In genomic region chr3:151268267-151269235, GRCh38 we compare ENCODE assay signal across 8 cellular contexts.
DNase-seq lines count a peak whose midpoint lies in the region; ATAC-seq and TF ChIP-seq lines count a peak whose summit lies in the region.

No MANE protein-coding gene starts in this region.

- peak; percentile 40 for DNase-seq in activated CD4-positive, alpha-beta T cell treated with anti-CD3 and anti-CD28 coated beads for 48 hours
- no peak for DNase-seq in activated CD4-positive, alpha-beta T cell treated with anti-CD3 and anti-CD28 coated beads, Interleukin-2, amount 50 U/mL, for 4 hours
- peak; percentile 62 for DNase-seq in activated CD8-positive, alpha-beta memory T cell treated with anti-CD3 and anti-CD28 coated beads, Interleukin-2, amount 50 U/mL, for 48 hours
- peak in 1 of 2 donors; percentile 66 for DNase-seq in stimulated activated effector memory CD8-positive, alpha-beta T cell treated with anti-CD3 and anti-CD28 coated beads, Interleukin-12 subunit alpha, Interleukin-12 subunit beta, amount 100 ng/mL, for 72 hours (ENCODE audit: low spot score in 2 of 2)
- DNase-seq in NOMO-1 (lab: John Stamatoyannopoulos, UW; ENCODE audit: unreplicated experiment in 2 of 2), result no peak
- DNase-seq in EL, result no peak
- no peak for DNase-seq in HEK293T (ENCODE audit: extremely low spot score)

- H3K4me3 Mint-ChIP-seq in stimulated activated effector memory CD8-positive, alpha-beta T cell treated with anti-CD3 and anti-CD28 coated beads, Interleukin-12 subunit alpha, Interleukin-12 subunit beta, amount 100 ng/mL, for 72 hours, result peak overlapping the region; percentile 54

- peak; percentile 63 for ATAC-seq in HG03064 (IDR thresholded peaks at IDR 0.05; ENCODE audit: low read depth, unreplicated experiment)
- peak; percentile 90 for ATAC-seq in stimulated activated effector memory CD8-positive, alpha-beta T cell treated with anti-CD3 and anti-CD28 coated beads, Interleukin-12 subunit alpha, Interleukin-12 subunit beta, amount 100 ng/mL, for 72 hours

- H3K36me3 Mint-ChIP-seq in stimulated activated effector memory CD8-positive, alpha-beta T cell treated with anti-CD3 and anti-CD28 coated beads, Interleukin-12 subunit alpha, Interleukin-12 subunit beta, amount 100 ng/mL, for 72 hours, result no peaks in the 10 kb centered on the region

- peaks cover 18% of the 10 kb centered on the region for H3K4me1 Mint-ChIP-seq in stimulated activated effector memory CD8-positive, alpha-beta T cell treated with anti-CD3 and anti-CD28 coated beads, Interleukin-12 subunit alpha, Interleukin-12 subunit beta, amount 100 ng/mL, for 72 hours

- H3K27ac Mint-ChIP-seq in stimulated activated effector memory CD8-positive, alpha-beta T cell treated with anti-CD3 and anti-CD28 coated beads, Interleukin-12 subunit alpha, Interleukin-12 subunit beta, amount 100 ng/mL, for 72 hours, result peak overlapping the region; percentile 89

- POLR2A ChIA-PET in HEK293T (lab: Yijun Ruan, JAX), result no interaction called here

- no peaks in the 10 kb centered on the region for H3K9me3 Mint-ChIP-seq in stimulated activated effector memory CD8-positive, alpha-beta T cell treated with anti-CD3 and anti-CD28 coated beads, Interleukin-12 subunit alpha, Interleukin-12 subunit beta, amount 100 ng/mL, for 72 hours

- CTCF ChIA-PET in HEK293T (lab: Yijun Ruan, JAX), result no interaction called here

TF ChIP-seq in HEK293T, 16 proteins besides CTCF, POLR2A, EP300 and RAD21:
- no peak for TF ChIP-seq PKNOX1 (IDR thresholded peaks at IDR 0.05)
- no peak for TF ChIP-seq SP1 (IDR thresholded peaks at IDR 0.05)
- no peak for TF ChIP-seq HDGF (IDR thresholded peaks at IDR 0.05; ENCODE audit: borderline replicate concordance)
- no peak for TF ChIP-seq FOXM1 (IDR thresholded peaks at IDR 0.05; ENCODE audit: borderline replicate concordance)
- no peak for TF ChIP-seq ELF4 (IDR thresholded peaks at IDR 0.05)
- no peak for TF ChIP-seq SUZ12 (IDR thresholded peaks at IDR 0.05)
- no peak for TF ChIP-seq FOXA1 (IDR thresholded peaks at IDR 0.05)
- no peak for TF ChIP-seq ARNT (IDR thresholded peaks at IDR 0.05)
- TF ChIP-seq BHLHE40 (IDR thresholded peaks at IDR 0.05; ENCODE audit: borderline replicate concordance), result no peak
- TF ChIP-seq NFRKB (IDR thresholded peaks at IDR 0.05), result no peak
- no peak for TF ChIP-seq LEF1 (IDR thresholded peaks at IDR 0.05; ENCODE audit: borderline replicate concordance)
- TF ChIP-seq TARDBP (IDR thresholded peaks at IDR 0.05), result no peak
- TF ChIP-seq CTBP1 (IDR thresholded peaks at IDR 0.05; ENCODE audit: borderline replicate concordance), result no peak
- no peak for TF ChIP-seq FOXK2 (IDR thresholded peaks at IDR 0.05)
- TF ChIP-seq L3MBTL2 (conservative IDR thresholded peaks at IDR 0.05), result no peak
- no peak for TF ChIP-seq ZNF384 (IDR thresholded peaks at IDR 0.05)

Comparison
In these comparisons a context has a peak if more than half of its experiments do, and no peak if none do; other contexts are left out.
1. DNase-seq: peak in activated CD4-positive, alpha-beta T cell treated with anti-CD3 and anti-CD28 coated beads for 48 hours (single experiment) and activated CD8-positive, alpha-beta memory T cell treated with anti-CD3 and anti-CD28 coated beads, Interleukin-2, amount 50 U/mL, for 48 hours (single experiment); none in activated CD4-positive, alpha-beta T cell treated with anti-CD3 and anti-CD28 coated beads, Interleukin-2, amount 50 U/mL, for 4 hours (0 of 2), NOMO-1 (0 of 2), EL (single experiment) and HEK293T (single experiment).